ENCODE assay signal across 34 cellular contexts in genomic region chr6:156471000-156471399, GRCh38.
DNase-seq lines count a peak whose midpoint lies in the region; ATAC-seq, FAIRE-seq and TF ChIP-seq lines count a peak whose summit lies in the region.
"Had no signal": no experiment of that assay in that cellular context is flagged by ENCODE, and none has a peak within 500 bp of the region (broad histone marks: within the 10 kb centered on the region; RNA-seq: fewer than 3 reads in every experiment).

No MANE protein-coding gene starts in this region.

- no peaks in the 10 kb centered on the region for H3K9me3 ChIP-seq in HepG2 (ENCODE audit: low read length)
- no peaks in the 10 kb centered on the region for H3K9me3 ChIP-seq in right lobe of liver
- H3K9me3 ChIP-seq in A549: no peaks in the 10 kb centered on the region
- peaks cover 3% of the 10 kb centered on the region; the same call in 1 of the 2 replicates for H3K9me3 ChIP-seq in IMR-90 (ENCODE audit: control insufficient read depth, insufficient read depth, low read length)
- H3K9me3 ChIP-seq in K562 (replicated peaks; ENCODE audit: control insufficient read depth, insufficient read depth, low read depth, low read length): no peaks in the 10 kb centered on the region
- no peaks in the 10 kb centered on the region for H3K9me3 ChIP-seq in OCI-LY7 (ENCODE audit: low read length)
- H3K9me3 ChIP-seq in aorta (ENCODE audit: control insufficient read depth, low read length): peaks cover 3% of the 10 kb centered on the region
- H3K9me3 ChIP-seq: BE2C, BLaER1, Caco-2 had no signal

- no peak overlapping the region for H2AK9ac ChIP-seq in IMR-90 (replicated peaks; ENCODE audit: low read depth, low read length, poor library complexity)

- peaks cover 0 to 9% of the 10 kb centered on the region in 2 experiments; a peak in 3 of 5 replicates for H3K27me3 ChIP-seq in HepG2 (ENCODE audit: control insufficient read depth in 1 of 2, insufficient read depth in 2 of 2, low read length in 2 of 2)
- H3K27me3 ChIP-seq in right lobe of liver: no peaks in the 10 kb centered on the region
- no peaks in the 10 kb centered on the region; the same call in 1 of the 2 replicates for H3K27me3 ChIP-seq in IMR-90 (ENCODE audit: control insufficient read depth, insufficient read depth, low read length)
- H3K27me3 ChIP-seq in K562 (ENCODE audit: control insufficient read depth in 2 of 2, insufficient read depth in 2 of 2, low read length in 2 of 2): no peaks in the 10 kb centered on the region
- no peaks in the 10 kb centered on the region for H3K27me3 ChIP-seq in aorta (ENCODE audit: control insufficient read depth in 1 of 2, insufficient read depth in 2 of 2, low read length in 1 of 2)
- H3K27me3 ChIP-seq: BE2C; BLaER1; BLaER1 treated with 17β-estradiol and CSF1 and Interleukin-3, amounts not matched to agents 10 nM and 100 nM had no signal

- TF ChIP-seq RAD21 in HepG2 (CRISPR knock-in tag; IDR thresholded peaks at IDR 0.05): no peak
- no peak for TF ChIP-seq RAD21 in A549 (conservative IDR thresholded peaks at IDR 0.05 in 1 of 2, IDR thresholded peaks at IDR 0.05 in 1 of 2)
- no peak for TF ChIP-seq RAD21 in IMR-90 (IDR thresholded peaks at IDR 0.05; ENCODE audit: low read length)
- TF ChIP-seq RAD21 in K562 (CRISPR knock-in tag; conservative IDR thresholded peaks at IDR 0.05 in 1 of 2, IDR thresholded peaks at IDR 0.05 in 1 of 2): no peak

- H3K18ac ChIP-seq in IMR-90 (ENCODE audit: low read depth, low read length): no peak overlapping the region

- FAIRE-seq in HepG2 (lab: Jason Lieb, UNC) (no peak), A549 (lab: Jason Lieb, UNC) (no peak), K562 (lab: Jason Lieb, UNC) (no peak)
- FAIRE-seq: A204.1, D721Med had no signal

- no peak overlapping the region for H3K4me2 ChIP-seq in HepG2 (ENCODE audit: low read depth, low read length)
- H3K4me2 ChIP-seq in A549: no peak overlapping the region
- no peak overlapping the region for H3K4me2 ChIP-seq in IMR-90 (ENCODE audit: low read depth, low read length)
- H3K4me2 ChIP-seq in K562 (ENCODE audit: insufficient read depth, low read length): no peak overlapping the region
- H3K4me2 ChIP-seq in OCI-LY7 (ENCODE audit: low read length): no peak overlapping the region
- H3K4me2 ChIP-seq: BLaER1; BLaER1 treated with 17β-estradiol and CSF1 and Interleukin-3, amounts not matched to agents 10 nM and 100 nM had no signal

- no peak overlapping the region for H3K4ac ChIP-seq in IMR-90 (ENCODE audit: low read depth, low read length)

- H3K9me2 ChIP-seq in OCI-LY7 (ENCODE audit: insufficient read depth, low read length): no peaks in the 10 kb centered on the region

- intact Hi-C loops in HepG2 (cut with micrococcal nuclease; ENCODE audit: unreplicated experiment): no loop called here
- intact Hi-C loops in right lobe of liver (cut with DNase I): no loop called here
- intact Hi-C loops in IMR-90 (cut with micrococcal nuclease): loop anchor here (10.0 kb wide), 1 partner anchor 256 kb away; no protein-coding TSS in a partner anchor
- intact Hi-C loops in K562 (cut with micrococcal nuclease): no loop called here
- intact Hi-C loops in OCI-LY7 (cut with micrococcal nuclease; ENCODE audit: unreplicated experiment): no loop called here
- intact Hi-C loops in aorta (cut with DNase I): no loop called here

- H3K27ac ChIP-seq in HepG2 (ENCODE audit: extremely low read length, insufficient read depth, low read length) (no peak overlapping the region), right lobe of liver (no peak overlapping the region), A549 (no peak overlapping the region), IMR-90 (ENCODE audit: insufficient read depth, low read length) (no peak overlapping the region), K562 (ENCODE audit: extremely low read depth, low read depth, low read length) (no peak overlapping the region), OCI-LY7 (ENCODE audit: low read depth, low read length, poor library complexity, severe bottlenecking) (no peak overlapping the region), aorta (ENCODE audit: low read depth in 1 of 2, low read length in 2 of 2) (no peak overlapping the region)
- H3K27ac ChIP-seq: 22Rv1; BLaER1; BLaER1 treated with 17β-estradiol and CSF1 and Interleukin-3, amounts not matched to agents 10 nM and 100 nM; C4-2B had no signal

- no peak overlapping the region for H3K9ac ChIP-seq in HepG2 (ENCODE audit: insufficient read depth, low read depth, low read length)
- no peak overlapping the region for H3K9ac ChIP-seq in IMR-90 (ENCODE audit: low read depth, low read length)
- no peak overlapping the region for H3K9ac ChIP-seq in K562 (ENCODE audit: insufficient read depth in 1 of 2, low read depth in 2 of 2, low read length in 2 of 2)
- H3K9ac ChIP-seq: BLaER1; BLaER1 treated with 17β-estradiol and CSF1 and Interleukin-3, amounts not matched to agents 10 nM and 100 nM had no signal

- H2BK20ac ChIP-seq in IMR-90 (ENCODE audit: low read depth, low read length): no peak overlapping the region

- H3K4me3 ChIP-seq in HepG2 (replicated peaks in 1 of 3; ENCODE audit: insufficient read depth in 1 of 3, low read depth in 2 of 3, low read length in 3 of 3) (no peak overlapping the region), right lobe of liver (no peak overlapping the region), A549 (no peak overlapping the region), IMR-90 (ENCODE audit: insufficient read depth, low read depth, low read length) (no peak overlapping the region), K562 (no peak overlapping the region), OCI-LY7 (ENCODE audit: low read depth, low read length, poor library complexity, severe bottlenecking) (no peak overlapping the region), aorta (ENCODE audit: low read length in 2 of 2) (no peak overlapping the region)
- H3K4me3 ChIP-seq: BLaER1; BLaER1 treated with 17β-estradiol and CSF1 and Interleukin-3, amounts not matched to agents 10 nM and 100 nM had no signal

- no peak overlapping the region for H3K56ac ChIP-seq in IMR-90 (ENCODE audit: extremely low read depth, insufficient read depth, low read length)

- no peak overlapping the region for H4K91ac ChIP-seq in IMR-90 (ENCODE audit: insufficient read depth, low read depth, low read length)

- no peak overlapping the region for H2BK5ac ChIP-seq in IMR-90 (ENCODE audit: low read depth, low read length, poor library complexity, severe bottlenecking)

- dilution Hi-C loops in IMR-90 (cut with HindIII; ENCODE audit: low sequenced_read_pairs, unreplicated experiment): no loop called here

- TF ChIP-seq EP300 in HepG2 (IDR thresholded peaks at IDR 0.05; ENCODE audit: low read depth in 2 of 2, low read length in 2 of 2) (no peak), HepG2 (CRISPR knock-in tag; IDR thresholded peaks at IDR 0.05; ENCODE audit: borderline replicate concordance) (no peak), A549 (IDR thresholded peaks at IDR 0.05) (no peak), K562 (IDR thresholded peaks at IDR 0.05; ENCODE audit: low read length) (no peak)

- no peaks in the 10 kb centered on the region for H3K9me1 ChIP-seq in IMR-90 (ENCODE audit: insufficient read depth, low read length)
- H3K9me1 ChIP-seq in K562 (ENCODE audit: control insufficient read depth, insufficient read depth, low read length): no peaks in the 10 kb centered on the region

- H2BK120ac ChIP-seq in IMR-90 (ENCODE audit: low read depth, low read length): no peak overlapping the region

- no peaks in the 10 kb centered on the region for H4K20me1 ChIP-seq in HepG2 (ENCODE audit: insufficient read depth, low read length)
- no peaks in the 10 kb centered on the region for H4K20me1 ChIP-seq in IMR-90 (ENCODE audit: insufficient read depth, low read length)
- no peaks in the 10 kb centered on the region for H4K20me1 ChIP-seq in K562 (replicated peaks; ENCODE audit: control insufficient read depth, insufficient read depth, low read length)
- H4K20me1 ChIP-seq in OCI-LY7 (ENCODE audit: insufficient read depth, low read length): no peaks in the 10 kb centered on the region
- H4K20me1 ChIP-seq: BLaER1; BLaER1 treated with 17β-estradiol and CSF1 and Interleukin-3, amounts not matched to agents 10 nM and 100 nM had no signal

- H2AFZ ChIP-seq in HepG2 (ENCODE audit: low read length) (no peak overlapping the region), IMR-90 (replicated peaks; ENCODE audit: low read length, poor library complexity) (no peak overlapping the region), K562 (ENCODE audit: low read depth, low read length) (no peak overlapping the region), OCI-LY7 (ENCODE audit: low read length) (no peak overlapping the region)

- POLR2A ChIA-PET in HepG2 (lab: Yijun Ruan, JAX) (no interaction called here), A549 (lab: Yijun Ruan, JAX) (no interaction called here), IMR-90 (lab: Charles Lee; ENCODE audit: unreplicated experiment) (no interaction called here), K562 (lab: Yijun Ruan, JAX) (no interaction called here), OCI-LY7 (lab: Charles Lee) (no interaction called here)

- H3K4me1 ChIP-seq in HepG2 (ENCODE audit: insufficient read depth, low read length) (no peaks in the 10 kb centered on the region), right lobe of liver (no peaks in the 10 kb centered on the region), A549 (no peaks in the 10 kb centered on the region), IMR-90 (ENCODE audit: control insufficient read depth, insufficient read depth, low read length) (no peaks in the 10 kb centered on the region), K562 (replicated peaks in 1 of 2; ENCODE audit: control insufficient read depth in 2 of 2, insufficient read depth in 2 of 2, low read length in 2 of 2) (no peaks in the 10 kb centered on the region), OCI-LY7 (ENCODE audit: insufficient read depth, low read length, poor library complexity, severe bottlenecking) (no peaks in the 10 kb centered on the region), aorta (ENCODE audit: control insufficient read depth in 1 of 2, insufficient read depth in 2 of 2, low read length in 2 of 2) (no peaks in the 10 kb centered on the region)
- H3K4me1 ChIP-seq: BE2C, BLaER1, Caco-2 had no signal

- H4K8ac ChIP-seq in IMR-90 (ENCODE audit: low read depth in 2 of 2, low read length in 2 of 2): no peak overlapping the region

- ATAC-seq in HepG2 (no peak), right lobe of liver (no peak), A549 (no peak), IMR-90 (ENCODE audit: low read depth) (no peak), K562 (no peak), HG03460 (IDR thresholded peaks at IDR 0.05; ENCODE audit: unreplicated experiment) (no peak), aorta (ENCODE audit: low FRiP score) (no peak)
- ATAC-seq: CD8-positive, alpha-beta T cell had no signal

- BruUV-seq in HepG2 (replicated peaks; lab: Mats Ljungman, UMichigan) (no TSS peak), IMR-90 (replicated peaks; lab: Mats Ljungman, UMichigan) (no TSS peak), K562 (replicated peaks; lab: Mats Ljungman, UMichigan) (no TSS peak), OCI-LY7 (replicated peaks; lab: Mats Ljungman, UMichigan) (no TSS peak)

- no peak for DNase-seq in HepG2 (ENCODE audit: low spot score)
- no peak for DNase-seq in right lobe of liver
- no peak for DNase-seq in A549 (ENCODE audit: low read depth in 1 of 2, low spot score in 1 of 2)
- no peak for DNase-seq in IMR-90
- DNase-seq in K562 (ENCODE audit: extremely low read depth in 1 of 4, low spot score in 3 of 4): no peak
- DNase-seq in OCI-LY7 (ENCODE audit: low spot score): no peak
- DNase-seq in aorta: no peak
- DNase-seq: 8988T; ACHN; AML-193; BE2C; C1 segment of cervical spinal cord; Caco-2; Calu3; CD4-positive, alpha-beta memory T cell; CD4-positive, alpha-beta T cell; CD4-positive, CD25-positive, alpha-beta regulatory T cell; CD8-positive, alpha-beta memory T cell; CD8-positive, alpha-beta T cell; COR-L47; DMS 273 treated with DMSO at 0.1 percent for 48 hours; DMS153; DMS53; DMS79; DMS79 treated with DMSO at 0.1 percent for 48 hours; DND-41; EL had no signal

- no peaks in the 10 kb centered on the region for H3K36me3 ChIP-seq in HepG2 (replicated peaks in 1 of 2; ENCODE audit: control insufficient read depth in 1 of 2, insufficient read depth in 2 of 2, low read length in 2 of 2)
- H3K36me3 ChIP-seq in right lobe of liver: no peaks in the 10 kb centered on the region
- no peaks in the 10 kb centered on the region for H3K36me3 ChIP-seq in IMR-90 (ENCODE audit: control insufficient read depth, insufficient read depth, low read length)
- no peaks in the 10 kb centered on the region for H3K36me3 ChIP-seq in K562 (ENCODE audit: control insufficient read depth, insufficient read depth, low read length)
- no peaks in the 10 kb centered on the region for H3K36me3 ChIP-seq in OCI-LY7 (ENCODE audit: insufficient read depth, low read length)
- H3K36me3 ChIP-seq in aorta (ENCODE audit: control insufficient read depth in 1 of 2, insufficient read depth in 2 of 2, low read length in 1 of 2): no peaks in the 10 kb centered on the region
- H3K36me3 ChIP-seq: BE2C; BLaER1; BLaER1 treated with 17β-estradiol and CSF1 and Interleukin-3, amounts not matched to agents 10 nM and 100 nM had no signal

- no peak overlapping the region for H3K14ac ChIP-seq in IMR-90 (replicated peaks; ENCODE audit: low read depth, low read length)

- H3K79me1 ChIP-seq in IMR-90 (ENCODE audit: low read depth in 1 of 2, low read length in 2 of 2): no peaks in the 10 kb centered on the region

- H3K79me2 ChIP-seq in HepG2 (ENCODE audit: insufficient read depth, low read length) (no peaks in the 10 kb centered on the region), K562 (ENCODE audit: control insufficient read depth, insufficient read depth, low read length) (no peaks in the 10 kb centered on the region), OCI-LY7 (ENCODE audit: insufficient read depth, low read depth, low read length) (no peaks in the 10 kb centered on the region)

- H3K23ac ChIP-seq in IMR-90 (ENCODE audit: low read depth, low read length): no peak overlapping the region

- H4K5ac ChIP-seq in IMR-90 (ENCODE audit: low read depth, low read length): no peak overlapping the region

- TF ChIP-seq CTCF in HepG2 (CRISPR knock-in tag; IDR thresholded peaks at IDR 0.05) (no peak), right lobe of liver (IDR thresholded peaks at IDR 0.05) (no peak), A549 (IDR thresholded peaks at IDR 0.05) (no peak), IMR-90 (conservative IDR thresholded peaks at IDR 0.05; ENCODE audit: low read depth, low read length) (no peak), K562 (IDR thresholded peaks at IDR 0.05 in 2 of 3, conservative IDR thresholded peaks at IDR 0.05 in 1 of 3; ENCODE audit: insufficient read depth in 2 of 3, low read depth in 1 of 3, low read length in 3 of 3) (no peak), OCI-LY7 (conservative IDR thresholded peaks at IDR 0.05; ENCODE audit: low read length) (no peak)

- no peak overlapping the region for H2AK5ac ChIP-seq in IMR-90 (ENCODE audit: low read depth, low read length)

- in situ Hi-C loops in HepG2 (cut with HindIII; ENCODE audit: extremely low pct_ligation_motif_present, low pct_unique_long_range_greater_than_20kb): no loop called here
- in situ Hi-C loops in IMR-90 (cut with MboI; ENCODE audit: low sequenced_read_pairs): no loop called here
- in situ Hi-C loops in K562 (cut with MboI): no loop called here

- CTCF ChIA-PET in HepG2 (lab: Yijun Ruan, JAX; ENCODE audit: low intra/inter-chr PET ratio, low total read pairs): no interaction called here
- CTCF ChIA-PET in A549 (lab: Yijun Ruan, JAX): no interaction called here
- CTCF ChIA-PET in IMR-90 (lab: Yijun Ruan, JAX): no interaction called here
- CTCF ChIA-PET in K562 (lab: Yijun Ruan, JAX; ENCODE audit: low intra/inter-chr PET ratio): no interaction called here
- CTCF ChIA-PET in OCI-LY7 (lab: Charles Lee; ENCODE audit: unreplicated experiment): interaction anchor here (0.5 kb wide), 1 partner anchor 78 kb away, joined by 4 read pairs; no protein-coding TSS in a partner anchor

- TF ChIP-seq POLR2A in HepG2 (IDR thresholded peaks at IDR 0.05; ENCODE audit: insufficient read depth in 1 of 2, low read depth in 2 of 2, low read length in 2 of 2) (no peak), right lobe of liver (IDR thresholded peaks at IDR 0.05) (no peak), A549 (IDR thresholded peaks at IDR 0.05; ENCODE audit: low read length) (no peak), IMR-90 (IDR thresholded peaks at IDR 0.05; ENCODE audit: low read depth, low read length) (no peak), K562 (conservative IDR thresholded peaks at IDR 0.05) (no peak)

- no peak overlapping the region for H2BK15ac ChIP-seq in IMR-90 (ENCODE audit: low read depth, low read length)

Comparison
In these comparisons a context has a peak if more than half of its experiments do, and no peak if none do; other contexts are left out.
1. Of the 241 proteins assayed by ChIP-seq in both HepG2 and K562: peak only in HepG2: MAFF and MAFK; only in K562: none; in both: none; in neither: 239.